ENCODE assay signal across 1 cellular context in the genomic region with DNA sequence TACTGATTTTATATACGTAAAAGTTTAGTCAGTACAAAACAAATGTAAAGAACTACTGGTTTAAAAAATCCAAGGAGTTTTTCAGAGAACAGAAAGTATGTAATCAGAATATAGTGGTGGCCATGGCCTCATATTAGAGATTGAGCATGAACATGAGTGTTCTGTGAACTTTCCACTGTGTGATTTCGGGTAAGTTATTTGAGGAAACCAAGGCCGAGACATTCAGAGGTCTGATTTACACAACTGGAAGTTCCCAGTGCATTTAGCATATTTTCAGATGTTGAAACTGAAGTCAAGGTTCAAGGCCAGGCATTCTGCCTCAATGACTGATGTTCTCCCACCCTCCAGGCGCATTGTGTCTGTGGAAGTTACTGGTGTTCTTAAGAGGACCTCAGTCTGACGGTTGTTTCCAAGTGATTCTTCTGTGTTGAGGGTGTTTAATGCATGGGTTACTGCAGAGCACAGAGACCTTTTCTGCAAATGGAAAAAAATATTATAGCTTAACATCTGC.
A peak's percentile ranks its signal among the peaks of the same experiment; 100 is the strongest.
TF ChIP-seq lines count a peak whose summit lies in the region.

No MANE protein-coding gene starts in this region.

TF ChIP-seq in HepG2, 621 proteins besides CTCF, POLR2A, EP300 and RAD21:
- TF ChIP-seq ZNF652 (CRISPR knock-in tag; IDR thresholded peaks at IDR 0.05; ENCODE audit: borderline replicate concordance, low read depth) (no peak), KMT2A (CRISPR knock-in tag; IDR thresholded peaks at IDR 0.05) (no peak), RFX3 (CRISPR knock-in tag; IDR thresholded peaks at IDR 0.05) (no peak), SALL2 (CRISPR knock-in tag; IDR thresholded peaks at IDR 0.05) (no peak), HNF4A (CRISPR knock-in tag; IDR thresholded peaks at IDR 0.05) (peak; percentile 34; the same call in 1 of the 2 replicates), ETV6 (CRISPR knock-in tag; conservative IDR thresholded peaks at IDR 0.05) (no peak)
